In genomic region chr1:109621402-109622101, GRCh38 we compare ENCODE assay signal across 8 cellular contexts. TPM values are rescaled to one million over a fixed set of nuclear protein-coding genes. Genes with fewer than 3 reads are reported as not detected.
DNase-seq lines count a peak whose midpoint lies in the region; ATAC-seq, FAIRE-seq and TF ChIP-seq lines count a peak whose summit lies in the region.

No MANE protein-coding gene starts in this region.

- peak overlapping the region; percentile 69 for H3K27ac Mint-ChIP-seq in activated CD4-positive, alpha-beta T cell treated with anti-CD3 and anti-CD28 coated beads for 36 hours
- peak overlapping the region; percentile 99 for H3K27ac Mint-ChIP-seq in activated T-helper 17 cell treated with anti-CD3 and anti-CD28 coated beads, Interleukin-2, amount 50 U/mL, for 72 hours

- no peaks in the 10 kb centered on the region for H3K9me3 Mint-ChIP-seq in activated CD4-positive, alpha-beta T cell treated with anti-CD3 and anti-CD28 coated beads for 36 hours (ENCODE audit: low read depth)
- H3K9me3 Mint-ChIP-seq in activated T-helper 17 cell treated with anti-CD3 and anti-CD28 coated beads, Interleukin-2, amount 50 U/mL, for 72 hours = no peaks in the 10 kb centered on the region

- H3K9me3 ChIP-seq in iPS-15b (ENCODE audit: control insufficient read depth, insufficient read depth, low read length) (no peaks in the 10 kb centered on the region), suprapubic skin (no peaks in the 10 kb centered on the region)

- H3K36me3 ChIP-seq in iPS-15b (ENCODE audit: control insufficient read depth, insufficient read depth, low read length) (peaks cover 1% of the 10 kb centered on the region), suprapubic skin (peaks cover 8% of the 10 kb centered on the region)

- H3K4me3 Mint-ChIP-seq in activated CD4-positive, alpha-beta T cell treated with anti-CD3 and anti-CD28 coated beads for 36 hours = peak overlapping the region; percentile 97
- H3K4me3 Mint-ChIP-seq in activated T-helper 17 cell treated with anti-CD3 and anti-CD28 coated beads, Interleukin-2, amount 50 U/mL, for 72 hours = peak overlapping the region; percentile 97

- DNase-seq in activated CD4-positive, alpha-beta T cell treated with anti-CD3 and anti-CD28 coated beads for 36 hours = peak; percentile 56
- DNase-seq in activated CD4-positive, alpha-beta T cell treated with anti-CD3 and anti-CD28 coated beads for 4 hours = no peak
- DNase-seq in suprapubic skin (ENCODE audit: low spot score in 2 of 2) (no peak), NOMO-1 (lab: John Stamatoyannopoulos, UW; ENCODE audit: unreplicated experiment in 2 of 2) (no peak), GM19239 (ENCODE audit: insufficient read length, low spot score) (no peak)

- POLR2A ChIA-PET in activated CD4-positive, alpha-beta T cell treated with anti-CD3 and anti-CD28 coated beads for 36 hours (lab: Charles Lee) = no interaction called here

- no peak for FAIRE-seq in GM19239 (lab: Jason Lieb, UNC)

- CTCF ChIA-PET in activated CD4-positive, alpha-beta T cell treated with anti-CD3 and anti-CD28 coated beads for 36 hours (lab: Charles Lee) = no interaction called here

- intact Hi-C loops in activated CD4-positive, alpha-beta T cell treated with anti-CD3 and anti-CD28 coated beads for 36 hours (cut with DNase I, micrococcal nuclease) = loop anchor here (1.0 to 5.0 kb wide), 9 partner anchors 35 to 717 kb away; partner anchors contain the start of genes AHCYL1 (in 1 of the 2), ATXN7L2 (in 1 of the 2), GNAI3 (in 1 of the 2) and GSTM4 (in 1 of the 2)

- WGBS in suprapubic skin = 44% methylated on average over 5 of the region's 12 CpGs

- no peak overlapping the region for H3K9ac ChIP-seq in iPS-15b (ENCODE audit: low read depth, low read length)

- H3K4me3 ChIP-seq in iPS-15b (ENCODE audit: low read depth, low read length) = peak overlapping the region; percentile 83
- peak overlapping the region; percentile 76 for H3K4me3 ChIP-seq in suprapubic skin

- ATAC-seq in activated CD4-positive, alpha-beta T cell treated with anti-CD3 and anti-CD28 coated beads for 36 hours = no peak
- ATAC-seq in activated T-helper 17 cell treated with anti-CD3 and anti-CD28 coated beads, Interleukin-2, amount 50 U/mL, for 72 hours (replicated peaks) = peak; percentile 7
- ATAC-seq in HG03175 (IDR thresholded peaks at IDR 0.05; ENCODE audit: unreplicated experiment) = no peak

- H3K36me3 Mint-ChIP-seq in activated CD4-positive, alpha-beta T cell treated with anti-CD3 and anti-CD28 coated beads for 36 hours (ENCODE audit: low read depth) = peaks cover 8% of the 10 kb centered on the region
- peaks cover 43% of the 10 kb centered on the region for H3K36me3 Mint-ChIP-seq in activated T-helper 17 cell treated with anti-CD3 and anti-CD28 coated beads, Interleukin-2, amount 50 U/mL, for 72 hours (ENCODE audit: low read depth)

- peaks cover 53% of the 10 kb centered on the region for H3K4me1 Mint-ChIP-seq in activated CD4-positive, alpha-beta T cell treated with anti-CD3 and anti-CD28 coated beads for 36 hours
- H3K4me1 Mint-ChIP-seq in activated T-helper 17 cell treated with anti-CD3 and anti-CD28 coated beads, Interleukin-2, amount 50 U/mL, for 72 hours = peaks cover 34% of the 10 kb centered on the region

- H3K27me3 ChIP-seq in iPS-15b (ENCODE audit: control insufficient read depth, insufficient read depth, low read length) (no peaks in the 10 kb centered on the region), suprapubic skin (no peaks in the 10 kb centered on the region)

- no peaks in the 10 kb centered on the region for H3K27me3 Mint-ChIP-seq in activated CD4-positive, alpha-beta T cell treated with anti-CD3 and anti-CD28 coated beads for 36 hours
- no peaks in the 10 kb centered on the region for H3K27me3 Mint-ChIP-seq in activated T-helper 17 cell treated with anti-CD3 and anti-CD28 coated beads, Interleukin-2, amount 50 U/mL, for 72 hours

- TF ChIP-seq POLR2A in suprapubic skin (IDR thresholded peaks at IDR 0.05) = no peak

- TF ChIP-seq CTCF in suprapubic skin (IDR thresholded peaks at IDR 0.05) = no peak

- H3K27ac ChIP-seq in suprapubic skin = no peak overlapping the region

- peaks cover 25% of the 10 kb centered on the region for H3K4me1 ChIP-seq in iPS-15b (ENCODE audit: control insufficient read depth, insufficient read depth, low read length)
- H3K4me1 ChIP-seq in suprapubic skin = peaks cover 55% of the 10 kb centered on the region

- no peak for TF ChIP-seq EP300 in suprapubic skin (IDR thresholded peaks at IDR 0.05)

RNA-seq across cellular contexts. Expression of gene AMPD2, which starts 1.9 kb away (rescaled TPM):
- total RNA-seq in activated CD4-positive, alpha-beta T cell treated with anti-CD3 and anti-CD28 coated beads for 36 hours = 10 to 100 TPM; 73.5 to 99.5 TPM
- total RNA-seq in activated T-helper 17 cell treated with anti-CD3 and anti-CD28 coated beads, Interleukin-2, amount 50 U/mL, for 72 hours = 100 to 1,000 TPM in 1 of 2 donors, 10 to 100 TPM in 1; 97.1 to 135 TPM
- 10 to 100 TPM; 48.4 to 69.1 (median 58.1) TPM for total RNA-seq in suprapubic skin

RNA-seq across cellular contexts. Expression of gene GNAT2, which starts 2.1 kb away (rescaled TPM):
- under 1 TPM; 0.26 to 0.64 TPM for total RNA-seq in activated CD4-positive, alpha-beta T cell treated with anti-CD3 and anti-CD28 coated beads for 36 hours
- under 1 TPM; 0.32 to 0.54 TPM for total RNA-seq in activated T-helper 17 cell treated with anti-CD3 and anti-CD28 coated beads, Interleukin-2, amount 50 U/mL, for 72 hours
- not detected for total RNA-seq in suprapubic skin

RNA-seq across cellular contexts. Expression of gene GSTM4, which starts 34.3 kb away (rescaled TPM):
- total RNA-seq in activated CD4-positive, alpha-beta T cell treated with anti-CD3 and anti-CD28 coated beads for 36 hours = 10 to 100 TPM; 18.1 to 20.6 TPM
- 10 to 100 TPM; 16.2 to 20.1 TPM for total RNA-seq in activated T-helper 17 cell treated with anti-CD3 and anti-CD28 coated beads, Interleukin-2, amount 50 U/mL, for 72 hours
- total RNA-seq in suprapubic skin = 10 to 100 TPM; 18.7 to 41.1 (median 32.3) TPM

RNA-seq across cellular contexts. Expression of gene GSTM2, which starts 46.3 kb away (rescaled TPM):
- total RNA-seq in activated CD4-positive, alpha-beta T cell treated with anti-CD3 and anti-CD28 coated beads for 36 hours = 10 to 100 TPM; 18.7 to 23.9 TPM
- 10 to 100 TPM; 18.5 to 27.5 TPM for total RNA-seq in activated T-helper 17 cell treated with anti-CD3 and anti-CD28 coated beads, Interleukin-2, amount 50 U/mL, for 72 hours
- 100 to 1,000 TPM; 103 to 366 (median 186) TPM for total RNA-seq in suprapubic skin
